Comparison of ENCODE assay signal across 23 cellular contexts in genomic region chr21:45280969-45281368, GRCh38. TPM values are rescaled to one million over a fixed set of nuclear protein-coding genes. Genes with fewer than 3 reads are reported as not detected.
A peak's percentile ranks its signal among the peaks of the same experiment; 100 is the strongest.
DNase-seq lines count a peak whose midpoint lies in the region; ATAC-seq and TF ChIP-seq lines count a peak whose summit lies in the region.
"Had no signal": no experiment of that assay in that cellular context is flagged by ENCODE, and none has a peak within 500 bp of the region (broad histone marks: within the 10 kb centered on the region; RNA-seq: fewer than 3 reads in every experiment).

No MANE protein-coding gene starts in this region.

- H2AFZ ChIP-seq in neural progenitor cell (replicated peaks), result no peak overlapping the region
- H2AFZ ChIP-seq: GM23338 had no signal

- H3K9me3 Mint-ChIP-seq in activated T-cell treated with anti-CD3 and anti-CD28 coated beads, Interleukin-2, amount 50 U/mL, for 4 hours, result no peaks in the 10 kb centered on the region
- no peaks in the 10 kb centered on the region for H3K9me3 Mint-ChIP-seq in central memory CD8-positive, alpha-beta T cell
- H3K9me3 Mint-ChIP-seq in memory B cell, result no peaks in the 10 kb centered on the region
- no peaks in the 10 kb centered on the region for H3K9me3 Mint-ChIP-seq in osteocyte (ENCODE audit: unreplicated experiment)
- no peaks in the 10 kb centered on the region for H3K9me3 Mint-ChIP-seq in neural progenitor cell
- H3K9me3 Mint-ChIP-seq: CD8-positive, alpha-beta memory T cell; GM23338 had no signal

- no peaks in the 10 kb centered on the region for H3K27me3 Mint-ChIP-seq in activated T-cell treated with anti-CD3 and anti-CD28 coated beads, Interleukin-2, amount 50 U/mL, for 4 hours (ENCODE audit: low read depth)
- H3K27me3 Mint-ChIP-seq in central memory CD8-positive, alpha-beta T cell, result no peaks in the 10 kb centered on the region
- no peaks in the 10 kb centered on the region for H3K27me3 Mint-ChIP-seq in memory B cell
- no peaks in the 10 kb centered on the region for H3K27me3 Mint-ChIP-seq in osteocyte (ENCODE audit: unreplicated experiment)
- H3K27me3 Mint-ChIP-seq in neural progenitor cell (ENCODE audit: insufficient read depth, low read depth), result no peaks in the 10 kb centered on the region
- H3K27me3 Mint-ChIP-seq: CD8-positive, alpha-beta memory T cell had no signal

- peaks cover 21% of the 10 kb centered on the region for H4K20me1 ChIP-seq in neural progenitor cell (ENCODE audit: low read depth)

- no peak overlapping the region for H3K4me3 ChIP-seq in neural progenitor cell
- H3K4me3 ChIP-seq: GM23338 had no signal

- H3K27me3 ChIP-seq in neural progenitor cell, result no peaks in the 10 kb centered on the region

- no peak overlapping the region for H3K9ac ChIP-seq in neural progenitor cell

- TF ChIP-seq CTCF in osteocyte (IDR thresholded peaks at IDR 0.05) (no peak), neural progenitor cell (IDR thresholded peaks at IDR 0.05) (no peak)

- H3K27ac Mint-ChIP-seq in central memory CD8-positive, alpha-beta T cell (ENCODE audit: low read depth), result peak overlapping the region; percentile 44
- H3K27ac Mint-ChIP-seq in memory B cell (peak overlapping the region; percentile 21), osteocyte (ENCODE audit: unreplicated experiment) (no peak overlapping the region), neural progenitor cell (no peak overlapping the region)
- H3K27ac Mint-ChIP-seq: GM23338 had no signal

- H3K79me2 ChIP-seq in neural progenitor cell (ENCODE audit: low read depth), result peaks cover 17% of the 10 kb centered on the region

- H3K36me3 Mint-ChIP-seq in activated T-cell treated with anti-CD3 and anti-CD28 coated beads, Interleukin-2, amount 50 U/mL, for 4 hours (ENCODE audit: insufficient read depth), result peaks cover 40% of the 10 kb centered on the region
- peaks cover 26% of the 10 kb centered on the region for H3K36me3 Mint-ChIP-seq in central memory CD8-positive, alpha-beta T cell (ENCODE audit: insufficient read depth)
- H3K36me3 Mint-ChIP-seq in memory B cell, result peaks cover 33% of the 10 kb centered on the region
- peaks cover 41% of the 10 kb centered on the region for H3K36me3 Mint-ChIP-seq in osteocyte (ENCODE audit: unreplicated experiment)
- peaks cover 44% of the 10 kb centered on the region for H3K36me3 Mint-ChIP-seq in neural progenitor cell

- no peak for ATAC-seq in activated T-cell treated with anti-CD3 and anti-CD28 coated beads, Interleukin-2, amount 50 U/mL, for 4 hours
- no peak for ATAC-seq in central memory CD8-positive, alpha-beta T cell (replicated peaks; ENCODE audit: extremely low read depth, poor library complexity, severe bottlenecking)
- ATAC-seq in memory B cell (ENCODE audit: low read depth), result no peak
- ATAC-seq: GM23338 had no signal

- peaks cover under 1% of the 10 kb centered on the region for H3K4me1 ChIP-seq in neural progenitor cell

- H3K9me3 ChIP-seq in neural progenitor cell (ENCODE audit: low read depth), result no peaks in the 10 kb centered on the region

- peaks cover 8% of the 10 kb centered on the region for H3K36me3 ChIP-seq in neural progenitor cell

- H3K4me3 Mint-ChIP-seq in activated T-cell treated with anti-CD3 and anti-CD28 coated beads, Interleukin-2, amount 50 U/mL, for 4 hours, result no peak overlapping the region
- no peak overlapping the region for H3K4me3 Mint-ChIP-seq in central memory CD8-positive, alpha-beta T cell
- H3K4me3 Mint-ChIP-seq in memory B cell (no peak overlapping the region), osteocyte (ENCODE audit: unreplicated experiment) (no peak overlapping the region), neural progenitor cell (no peak overlapping the region)
- H3K4me3 Mint-ChIP-seq: CD8-positive, alpha-beta memory T cell; GM23338 had no signal

- peaks cover 5% of the 10 kb centered on the region for H3K4me1 Mint-ChIP-seq in activated T-cell treated with anti-CD3 and anti-CD28 coated beads, Interleukin-2, amount 50 U/mL, for 4 hours (ENCODE audit: low read depth)
- H3K4me1 Mint-ChIP-seq in central memory CD8-positive, alpha-beta T cell, result peaks cover 12% of the 10 kb centered on the region
- H3K4me1 Mint-ChIP-seq in memory B cell (peaks cover 3% of the 10 kb centered on the region), osteocyte (ENCODE audit: unreplicated experiment) (peaks cover 7% of the 10 kb centered on the region), neural progenitor cell (peaks cover 6% of the 10 kb centered on the region)

- H3F3A ChIP-seq in neural progenitor cell (ENCODE audit: low read depth), result no peaks in the 10 kb centered on the region

- no peak overlapping the region for H3K27ac ChIP-seq in neural progenitor cell
- H3K27ac ChIP-seq: C4-2B had no signal

- DNase-seq in activated T-cell treated with anti-CD3 and anti-CD28 coated beads, Interleukin-2, amount 50 U/mL, for 4 hours, result peak; percentile 0
- DNase-seq in activated T-cell treated with anti-CD3 and anti-CD28 coated beads for 4 hours, result no peak
- no peak for DNase-seq in central memory CD8-positive, alpha-beta T cell (ENCODE audit: low spot score in 2 of 2)
- no peak for DNase-seq in memory B cell (ENCODE audit: low spot score in 2 of 2)
- peak; percentile 44 for DNase-seq in osteocyte (ENCODE audit: extremely low spot score, unreplicated experiment)
- DNase-seq in foreskin melanocyte, result no peak
- no peak for DNase-seq in neural progenitor cell (ENCODE audit: low spot score)
- no peak for DNase-seq in islet precursor cell
- DNase-seq: AML-193; Calu3; CD8-positive, alpha-beta memory T cell; DMS153; HCEC 1CT; KG1; NCI-H1092 treated with DMSO at 0.1 percent for 48 hours; NCI-H1436 treated with DMSO at 0.1 percent for 48 hours; NCI-H1930; NCI-H2227 treated with DMSO at 0.1 percent for 48 hours; NCI-H510A treated with DMSO at 0.1 percent for 48 hours; OCI-M1; SHP77 had no signal

- H3K4me2 ChIP-seq in neural progenitor cell, result no peak overlapping the region
- H3K4me2 ChIP-seq: GM23338 had no signal

RNA-seq across cellular contexts. Expression of gene POFUT2, which starts 6.7 kb away (rescaled TPM):
- 10 to 100 TPM; 14.4 to 17.1 (median 15.1) TPM for total RNA-seq in activated T-cell treated with anti-CD3 and anti-CD28 coated beads, Interleukin-2, amount 50 U/mL, for 4 hours
- total RNA-seq in osteocyte (62.7 and 63.7 TPM in 2 replicates), neural progenitor cell (ENCODE audit: low replicate concordance) (28.5 and 42.7 TPM in 2 replicates)

Comparison
In these comparisons a context has a peak if more than half of its experiments do, and no peak if none do; other contexts are left out.
1. DNase-seq: peak in activated T-cell treated with anti-CD3 and anti-CD28 coated beads, Interleukin-2, amount 50 U/mL, for 4 hours (single experiment) and osteocyte (single experiment); none in activated T-cell treated with anti-CD3 and anti-CD28 coated beads for 4 hours (single experiment), central memory CD8-positive, alpha-beta T cell (0 of 2), memory B cell (0 of 2), foreskin melanocyte (single experiment), neural progenitor cell (single experiment) and islet precursor cell (single experiment).
2. H3K27ac Mint-ChIP-seq: peak in central memory CD8-positive, alpha-beta T cell (single experiment) and memory B cell (single experiment); none in osteocyte (single experiment) and neural progenitor cell (single experiment).